8 cellular contexts compared by ENCODE assay signal in the genomic region with DNA sequence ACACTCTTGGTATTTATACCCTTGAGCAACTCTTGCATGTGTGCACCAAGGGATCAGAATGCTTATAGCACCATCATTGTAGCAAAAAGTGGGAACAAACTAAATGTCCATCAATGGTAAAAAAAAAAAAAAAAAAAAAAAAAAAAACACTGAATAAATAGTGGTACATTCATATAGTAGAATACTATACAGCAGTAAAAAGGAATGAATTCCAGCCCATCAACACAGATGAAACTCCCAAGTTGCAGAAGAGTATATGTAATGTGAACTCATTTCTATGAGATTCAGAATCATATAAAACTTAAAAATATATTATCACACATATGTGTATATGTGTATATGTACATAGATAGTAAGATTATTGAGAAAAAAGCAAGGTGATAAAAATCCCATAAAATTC.
"Had no signal": no experiment of that assay in that cellular context is flagged by ENCODE, and none has a peak within 500 bp of the region (broad histone marks: within the 10 kb centered on the region; RNA-seq: fewer than 3 reads in every experiment).

No MANE protein-coding gene starts in this region.

- FAIRE-seq: G401.6, GM12878, GM12891, GM12892, GM18507, GM19239 had no signal

- DNase-seq: GDM1, GF-D8 had no signal

- ATAC-seq: GM12878 had no signal

- H3K4me3 ChIP-seq: GM12878 had no signal
